ENCODE assay signal across 1 cellular context in the genomic region with DNA sequence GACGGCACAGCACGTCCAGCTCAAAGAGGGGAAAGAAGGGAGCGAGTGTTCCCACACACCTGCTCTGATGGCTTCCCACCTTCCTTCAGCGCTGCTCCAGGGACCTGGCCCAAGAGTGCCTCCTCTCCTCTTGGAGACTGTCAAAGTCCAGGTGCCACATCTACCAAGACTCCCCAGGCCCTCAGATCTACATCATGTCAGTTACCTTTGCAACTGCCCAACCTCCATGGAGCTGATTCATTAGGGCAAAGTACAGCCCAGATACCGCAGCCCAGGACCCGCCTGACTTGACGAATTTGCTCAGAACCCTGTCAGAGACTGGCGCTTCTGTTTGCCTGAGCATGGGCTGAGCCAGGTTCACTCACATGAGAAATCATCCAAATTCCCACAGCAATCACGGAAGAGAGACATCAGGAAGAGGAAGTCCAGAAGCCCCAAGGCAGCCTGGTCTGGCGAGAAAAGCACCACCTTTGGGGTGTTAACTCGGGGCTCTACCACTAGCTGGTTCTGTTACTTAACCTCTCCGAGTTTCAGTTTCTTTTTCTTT.
TF ChIP-seq lines count a peak whose summit lies in the region.

A gene with protein sequence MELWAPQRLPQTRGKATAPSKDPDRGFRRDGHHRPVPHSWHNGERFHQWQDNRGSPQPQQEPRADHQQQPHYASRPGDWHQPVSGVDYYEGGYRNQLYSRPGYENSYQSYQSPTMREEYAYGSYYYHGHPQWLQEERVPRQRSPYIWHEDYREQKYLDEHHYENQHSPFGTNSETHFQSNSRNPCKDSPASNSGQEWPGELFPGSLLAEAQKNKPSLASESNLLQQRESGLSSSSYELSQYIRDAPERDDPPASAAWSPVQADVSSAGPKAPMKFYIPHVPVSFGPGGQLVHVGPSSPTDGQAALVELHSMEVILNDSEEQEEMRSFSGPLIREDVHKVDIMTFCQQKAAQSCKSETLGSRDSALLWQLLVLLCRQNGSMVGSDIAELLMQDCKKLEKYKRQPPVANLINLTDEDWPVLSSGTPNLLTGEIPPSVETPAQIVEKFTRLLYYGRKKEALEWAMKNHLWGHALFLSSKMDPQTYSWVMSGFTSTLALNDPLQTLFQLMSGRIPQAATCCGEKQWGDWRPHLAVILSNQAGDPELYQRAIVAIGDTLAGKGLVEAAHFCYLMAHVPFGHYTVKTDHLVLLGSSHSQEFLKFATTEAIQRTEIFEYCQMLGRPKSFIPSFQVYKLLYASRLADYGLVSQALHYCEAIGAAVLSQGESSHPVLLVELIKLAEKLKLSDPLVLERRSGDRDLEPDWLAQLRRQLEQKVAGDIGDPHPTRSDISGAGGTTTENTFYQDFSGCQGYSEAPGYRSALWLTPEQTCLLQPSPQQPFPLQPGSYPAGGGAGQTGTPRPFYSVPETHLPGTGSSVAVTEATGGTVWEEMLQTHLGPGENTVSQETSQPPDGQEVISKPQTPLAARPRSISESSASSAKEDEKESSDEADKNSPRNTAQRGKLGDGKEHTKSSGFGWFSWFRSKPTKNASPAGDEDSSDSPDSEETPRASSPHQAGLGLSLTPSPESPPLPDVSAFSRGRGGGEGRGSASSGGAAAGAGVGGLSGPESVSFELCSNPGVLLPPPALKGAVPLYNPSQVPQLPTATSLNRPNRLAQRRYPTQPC (minus strand): TSS at position 234 of the 547 bp plus-strand sequence. CDS start 2,077 bp downstream, outside the sequence.

TF ChIP-seq in A549, 52 proteins besides CTCF, POLR2A, EP300 and RAD21 (continued from another document):
- TF ChIP-seq BCL3 (IDR thresholded peaks at IDR 0.05) (no peak), JUN (IDR thresholded peaks at IDR 0.05) (no peak), MAZ (IDR thresholded peaks at IDR 0.05; ENCODE audit: borderline replicate concordance, low read depth, low read length) (no peak), BHLHE40 (IDR thresholded peaks at IDR 0.05; ENCODE audit: low read depth, low read length) (no peak), GATA3 (IDR thresholded peaks at IDR 0.05; ENCODE audit: borderline replicate concordance) (no peak), HOXB5 (CRISPR knock-in tag; IDR thresholded peaks at IDR 0.05) (no peak), HOXB13 (CRISPR knock-in tag; IDR thresholded peaks at IDR 0.05; ENCODE audit: low read depth) (no peak), JUNB (IDR thresholded peaks at IDR 0.05) (0 out of 2 replicates have a peak, but pooled peaks have one; percentile 17), CHD4 (IDR thresholded peaks at IDR 0.05; ENCODE audit: borderline replicate concordance) (no peak), MAFK (IDR thresholded peaks at IDR 0.05; ENCODE audit: partially characterized antibody) (peak; percentile 16), FOSL2 (IDR thresholded peaks at IDR 0.05) (no peak), FOSL2 (CRISPR knock-in tag; IDR thresholded peaks at IDR 0.05) (peak; percentile 29; the same call in 1 of the 2 replicates), RARB (CRISPR knock-in tag; IDR thresholded peaks at IDR 0.05) (no peak)
